ENCODE assay signal across 8 cellular contexts in the genomic region with DNA sequence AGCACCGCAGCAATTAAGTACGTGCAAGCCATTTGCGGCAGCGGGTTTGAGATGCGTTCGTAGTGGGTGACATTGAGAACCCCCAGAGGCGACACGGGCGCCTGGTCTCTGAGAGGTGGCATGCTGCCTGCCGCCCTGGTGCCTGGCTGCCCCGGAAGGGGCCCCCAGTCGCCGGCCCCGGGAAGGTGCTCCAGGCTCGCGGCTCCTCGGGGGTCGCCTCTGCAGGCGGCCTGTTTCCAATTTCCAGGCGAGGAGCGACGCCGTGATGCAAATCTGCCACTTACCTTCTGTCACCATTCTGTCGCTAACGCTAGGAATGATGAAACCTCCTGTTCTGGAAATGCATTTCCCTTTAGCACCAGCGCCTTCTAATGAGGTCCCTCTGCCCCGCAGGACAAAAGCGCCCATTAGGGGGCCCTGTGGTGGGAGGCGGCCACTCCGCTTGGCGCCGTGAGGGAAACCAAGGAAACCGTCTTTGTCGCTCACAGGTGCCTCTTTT.
DNase-seq lines count a peak whose midpoint lies in the region.

No MANE protein-coding gene starts in this region.

- no peaks in the 10 kb centered on the region for H3K36me3 ChIP-seq in stomach smooth muscle (ENCODE audit: control insufficient read depth in 2 of 2, insufficient read depth in 2 of 2, low read length in 2 of 2)

- peaks cover 0 to 5% of the 10 kb centered on the region in 2 donors for H3K9me3 ChIP-seq in stomach smooth muscle (ENCODE audit: control insufficient read depth in 2 of 2, low read length in 2 of 2)

- no peak overlapping the region for H3K9ac ChIP-seq in stomach smooth muscle (ENCODE audit: low read length in 2 of 2)

- no peak overlapping the region for H3K27ac ChIP-seq in stomach smooth muscle (ENCODE audit: low read length)

- H3K4me1 ChIP-seq in stomach smooth muscle (ENCODE audit: control insufficient read depth, insufficient read depth, low read length), result peaks cover 5% of the 10 kb centered on the region

- peak; percentile 5 for DNase-seq in stimulated activated CD4-positive, alpha-beta T cell treated with anti-CD3 and anti-CD28 coated beads, Interleukin-12 subunit alpha, Interleukin-12 subunit beta, amount 100 ng/mL, for 4 hours
- DNase-seq in stimulated activated CD4-positive, alpha-beta T cell treated with anti-CD3 and anti-CD28 coated beads, Interleukin-2, amount 100 ng/mL, for 48 hours, result no peak
- peak; percentile 57 for DNase-seq in activated CD8-positive, alpha-beta memory T cell treated with anti-CD3 and anti-CD28 coated beads, Interleukin-2, amount 50 U/mL, for 48 hours
- DNase-seq in iPS-NIHi11 (ENCODE audit: low spot score) (peak; percentile 29), 8988T (no peak), superior temporal gyrus (ENCODE audit: extremely low spot score) (no peak), kidney glomerular epithelial cell (lab: John Stamatoyannopoulos, UW) (no peak)

- peak overlapping the region; percentile 43 to 55 for H3K4me3 ChIP-seq in stomach smooth muscle (ENCODE audit: low read length in 2 of 2)

- H3K27me3 ChIP-seq in stomach smooth muscle (ENCODE audit: control insufficient read depth in 1 of 2, insufficient read depth in 2 of 2, low read length in 2 of 2), result peaks cover 7 to 18% of the 10 kb centered on the region in 2 donors

Comparison
In these comparisons a context has a peak if more than half of its experiments do, and no peak if none do; other contexts are left out.
1. DNase-seq: peak in stimulated activated CD4-positive, alpha-beta T cell treated with anti-CD3 and anti-CD28 coated beads, Interleukin-12 subunit alpha, Interleukin-12 subunit beta, amount 100 ng/mL, for 4 hours (single experiment), activated CD8-positive, alpha-beta memory T cell treated with anti-CD3 and anti-CD28 coated beads, Interleukin-2, amount 50 U/mL, for 48 hours (single experiment) and iPS-NIHi11 (single experiment); none in stimulated activated CD4-positive, alpha-beta T cell treated with anti-CD3 and anti-CD28 coated beads, Interleukin-2, amount 100 ng/mL, for 48 hours (0 of 2), 8988T (single experiment), superior temporal gyrus (single experiment) and kidney glomerular epithelial cell (single experiment).